Comparison of ENCODE assay signal across 18 cellular contexts in genomic region chr9:137387891-137388560, GRCh38. TPM values are rescaled to one million over a fixed set of nuclear protein-coding genes. Genes with fewer than 3 reads are reported as not detected.
DNase-seq lines count a peak whose midpoint lies in the region; ATAC-seq and TF ChIP-seq lines count a peak whose summit lies in the region.
"Had no signal": no experiment of that assay in that cellular context is flagged by ENCODE, and none has a peak within 500 bp of the region (broad histone marks: within the 10 kb centered on the region; RNA-seq: fewer than 3 reads in every experiment).

No MANE protein-coding gene starts in this region.

- peaks cover 0 to 19% of the 10 kb centered on the region in 2 donors for H3K4me1 ChIP-seq in left lung
- H3K4me1 ChIP-seq in subcutaneous abdominal adipose tissue (ENCODE audit: control insufficient read depth in 5 of 5, insufficient read depth in 5 of 5, low read length in 5 of 5): peaks cover 0 to 44% (median 6%) of the 10 kb centered on the region in 5 donors

- intact Hi-C loops in left lung (cut with DNase I): no loop called here

- H3K9ac ChIP-seq in subcutaneous abdominal adipose tissue (ENCODE audit: low read length in 5 of 5): peak overlapping the region in 1 of 5 donors; percentile 33

- H3K27me3 ChIP-seq in left lung: no peaks in the 10 kb centered on the region
- H3K27me3 ChIP-seq in subcutaneous abdominal adipose tissue (ENCODE audit: control insufficient read depth in 5 of 5, insufficient read depth in 4 of 5, low read length in 5 of 5): no peaks in the 10 kb centered on the region
- H3K27me3 ChIP-seq: neutrophil had no signal

- H3K27ac ChIP-seq in left lung: peak overlapping the region; percentile 71 to 77
- H3K27ac ChIP-seq in subcutaneous abdominal adipose tissue (ENCODE audit: low read depth, low read length): peak overlapping the region; percentile 46
- H3K27ac ChIP-seq: neutrophil had no signal

- ATAC-seq in activated naive CD8-positive, alpha-beta T cell treated with anti-CD3 and anti-CD28 coated beads, Interleukin-2, amount 50 U/mL, for 24 hours: no peak
- ATAC-seq in activated naive CD8-positive, alpha-beta T cell treated with anti-CD3 and anti-CD28 coated beads, Interleukin-2, amount 10 ng/mL, durations not matched to agents 7 days and 5 days (ENCODE audit: low read depth): no peak
- no peak for ATAC-seq in left lung
- no peak for ATAC-seq in HG02642 (IDR thresholded peaks at IDR 0.05; ENCODE audit: poor library complexity, unreplicated experiment)
- ATAC-seq in HG03196 (IDR thresholded peaks at IDR 0.05; ENCODE audit: unreplicated experiment): no peak
- ATAC-seq: HCT116, Panc1 had no signal

- H3K9me3 ChIP-seq in left lung (no peaks in the 10 kb centered on the region), subcutaneous abdominal adipose tissue (ENCODE audit: control insufficient read depth in 5 of 5, low read length in 5 of 5) (no peaks in the 10 kb centered on the region)
- H3K9me3 ChIP-seq: neutrophil had no signal

- no peak overlapping the region for H3K4me3 Mint-ChIP-seq in activated naive CD8-positive, alpha-beta T cell
- H3K4me3 Mint-ChIP-seq in activated naive CD8-positive, alpha-beta T cell treated with anti-CD3 and anti-CD28 coated beads, Interleukin-2, amount 50 U/mL, for 24 hours: no peak overlapping the region
- H3K4me3 Mint-ChIP-seq in activated naive CD8-positive, alpha-beta T cell treated with anti-CD3 and anti-CD28 coated beads, Interleukin-2, amount 10 ng/mL, durations not matched to agents 7 days and 5 days: no peak overlapping the region

- no peaks in the 10 kb centered on the region for H3K27me3 Mint-ChIP-seq in activated naive CD8-positive, alpha-beta T cell
- no peaks in the 10 kb centered on the region for H3K27me3 Mint-ChIP-seq in activated naive CD8-positive, alpha-beta T cell treated with anti-CD3 and anti-CD28 coated beads, Interleukin-2, amount 50 U/mL, for 24 hours
- no peaks in the 10 kb centered on the region for H3K27me3 Mint-ChIP-seq in activated naive CD8-positive, alpha-beta T cell treated with anti-CD3 and anti-CD28 coated beads, Interleukin-2, amount 10 ng/mL, durations not matched to agents 7 days and 5 days

- H3K9me3 Mint-ChIP-seq in activated naive CD8-positive, alpha-beta T cell (ENCODE audit: low read depth): no peaks in the 10 kb centered on the region
- H3K9me3 Mint-ChIP-seq in activated naive CD8-positive, alpha-beta T cell treated with anti-CD3 and anti-CD28 coated beads, Interleukin-2, amount 50 U/mL, for 24 hours: no peaks in the 10 kb centered on the region
- H3K9me3 Mint-ChIP-seq in activated naive CD8-positive, alpha-beta T cell treated with anti-CD3 and anti-CD28 coated beads, Interleukin-2, amount 10 ng/mL, durations not matched to agents 7 days and 5 days: no peaks in the 10 kb centered on the region

- no peak for DNase-seq in activated naive CD8-positive, alpha-beta T cell treated with anti-CD3 and anti-CD28 coated beads, Interleukin-2, amount 50 U/mL, for 24 hours
- DNase-seq in activated naive CD8-positive, alpha-beta T cell treated with anti-CD3 and anti-CD28 coated beads, Interleukin-2, amount 10 ng/mL, durations not matched to agents 7 days and 5 days: no peak
- no peak for DNase-seq in left lung
- no peak for DNase-seq in stimulated activated CD4-positive, alpha-beta T cell treated with anti-CD3 and anti-CD28 coated beads, Interleukin-15, amount 100 ng/mL, for 24 hours
- DNase-seq: activated gamma-delta T cell, COR-L47, cortex of kidney, hippocampal formation, NCI-H2171, NCI-H774, substantia nigra had no signal

- H3K36me3 Mint-ChIP-seq in activated naive CD8-positive, alpha-beta T cell: peaks cover 2% of the 10 kb centered on the region
- H3K36me3 Mint-ChIP-seq in activated naive CD8-positive, alpha-beta T cell treated with anti-CD3 and anti-CD28 coated beads, Interleukin-2, amount 50 U/mL, for 24 hours (ENCODE audit: low read depth): no peaks in the 10 kb centered on the region
- no peaks in the 10 kb centered on the region for H3K36me3 Mint-ChIP-seq in activated naive CD8-positive, alpha-beta T cell treated with anti-CD3 and anti-CD28 coated beads, Interleukin-2, amount 10 ng/mL, durations not matched to agents 7 days and 5 days

- peak overlapping the region; percentile 84 for H3K27ac Mint-ChIP-seq in activated naive CD8-positive, alpha-beta T cell
- no peak overlapping the region for H3K27ac Mint-ChIP-seq in activated naive CD8-positive, alpha-beta T cell treated with anti-CD3 and anti-CD28 coated beads, Interleukin-2, amount 50 U/mL, for 24 hours
- H3K27ac Mint-ChIP-seq in activated naive CD8-positive, alpha-beta T cell treated with anti-CD3 and anti-CD28 coated beads, Interleukin-2, amount 10 ng/mL, durations not matched to agents 7 days and 5 days: peak overlapping the region; percentile 84

- TF ChIP-seq CTCF in left lung (IDR thresholded peaks at IDR 0.05): no peak

- H3K36me3 ChIP-seq in left lung (peaks cover 0 to 12% of the 10 kb centered on the region in 2 donors), subcutaneous abdominal adipose tissue (ENCODE audit: control insufficient read depth in 5 of 5, insufficient read depth in 5 of 5, low read length in 5 of 5) (peaks cover 0 to 26% (median 10%) of the 10 kb centered on the region in 5 donors)

- peaks cover 10% of the 10 kb centered on the region for H3K4me1 Mint-ChIP-seq in activated naive CD8-positive, alpha-beta T cell (ENCODE audit: low read depth)
- H3K4me1 Mint-ChIP-seq in activated naive CD8-positive, alpha-beta T cell treated with anti-CD3 and anti-CD28 coated beads, Interleukin-2, amount 50 U/mL, for 24 hours: peaks cover 7% of the 10 kb centered on the region
- peaks cover 2% of the 10 kb centered on the region for H3K4me1 Mint-ChIP-seq in activated naive CD8-positive, alpha-beta T cell treated with anti-CD3 and anti-CD28 coated beads, Interleukin-2, amount 10 ng/mL, durations not matched to agents 7 days and 5 days

- POLR2A ChIA-PET in activated naive CD8-positive, alpha-beta T cell treated with anti-CD3 and anti-CD28 coated beads, Interleukin-2, amount 10 ng/mL, durations not matched to agents 7 days and 5 days (lab: Charles Lee): interaction anchor here (1.0 to 2.1 kb wide), 2 partner anchors 68 to 86 kb away, joined by 3 to 6 read pairs; partner anchors contain the start of gene NRARP

- no peak overlapping the region for H3K4me3 ChIP-seq in left lung
- peak overlapping the region in 1 of 5 donors; percentile 22 for H3K4me3 ChIP-seq in subcutaneous abdominal adipose tissue (ENCODE audit: low read depth in 1 of 5, low read length in 5 of 5)

RNA-seq across cellular contexts. Expression of gene EXD3, which starts 34.9 kb away (rescaled TPM):
- total RNA-seq in activated naive CD8-positive, alpha-beta T cell treated with anti-CD3 and anti-CD28 coated beads, Interleukin-2, amount 10 ng/mL, durations not matched to agents 7 days and 5 days: 10 to 100 TPM; 23.4 to 24.7 TPM
- total RNA-seq in left lung: 10 to 100 TPM; 13.7 to 21.8 TPM

RNA-seq across cellular contexts. Expression of gene NOXA1, which starts 35.2 kb away (rescaled TPM):
- 1 to 10 TPM; 2.8 to 3.7 TPM for total RNA-seq in activated naive CD8-positive, alpha-beta T cell treated with anti-CD3 and anti-CD28 coated beads, Interleukin-2, amount 10 ng/mL, durations not matched to agents 7 days and 5 days
- total RNA-seq in left lung: 1 to 10 TPM; 6.1 to 8.7 TPM

RNA-seq across cellular contexts. Expression of gene ENTPD8, which starts 53.1 kb away (rescaled TPM):
- total RNA-seq in activated naive CD8-positive, alpha-beta T cell treated with anti-CD3 and anti-CD28 coated beads, Interleukin-2, amount 10 ng/mL, durations not matched to agents 7 days and 5 days: not detected
- total RNA-seq in left lung: under 1 TPM in 1 of 2 donors, not detected in 1; 0.15 TPM
